In genomic region chr7:117802660-117803059, GRCh38 we compare ENCODE assay signal across 29 cellular contexts.
"Had no signal": no experiment of that assay in that cellular context is flagged by ENCODE, and none has a peak within 500 bp of the region (broad histone marks: within the 10 kb centered on the region; RNA-seq: fewer than 3 reads in every experiment).

No MANE protein-coding gene starts in this region.

- ATAC-seq: activated naive CD4-positive, alpha-beta T cell treated with anti-CD3 and anti-CD28 coated beads, Interleukin-2, amount 50 U/mL, for 72 hours; activated T-cell treated with anti-CD3 and anti-CD28 coated beads, Interleukin-2, amount 50 U/mL, for 4 hours; activated T-helper 17 cell treated with anti-CD3 and anti-CD28 coated beads, Interleukin-2, amount 50 U/mL, for 72 hours; esophagus mucosa; gastrocnemius medialis; heart left ventricle; T-helper 17 cell had no signal

- H3K27ac Mint-ChIP-seq: activated CD4-positive, alpha-beta memory T cell treated with anti-CD3 and anti-CD28 coated beads, Interleukin-2, amount 10 ng/mL, durations not matched to agents 7 days and 5 days; activated CD4-positive, alpha-beta T cell treated with anti-CD3 and anti-CD28 coated beads, Interleukin-2, amount 10 ng/mL, durations not matched to agents 7 days and 5 days; activated naive CD4-positive, alpha-beta T cell treated with anti-CD3 and anti-CD28 coated beads for 36 hours; activated naive CD4-positive, alpha-beta T cell treated with anti-CD3 and anti-CD28 coated beads, Interleukin-2, amount 50 U/mL, for 72 hours; activated naive CD8-positive, alpha-beta T cell treated with anti-CD3 and anti-CD28 coated beads, Interleukin-2, amount 10 ng/mL, durations not matched to agents 7 days and 5 days; activated T-helper 17 cell treated with anti-CD3 and anti-CD28 coated beads, Interleukin-2, amount 50 U/mL, for 72 hours; brain; T-helper 17 cell; T-helper 2 cell treated with Interferon-gamma antibody and Interleukin-4, amounts not matched to agents 5 μg/mL and 100 μg/mL, for 36 hours had no signal

- H3K9me3 Mint-ChIP-seq: activated CD4-positive, alpha-beta memory T cell treated with anti-CD3 and anti-CD28 coated beads, Interleukin-2, amount 10 ng/mL, durations not matched to agents 7 days and 5 days; activated CD4-positive, alpha-beta T cell treated with anti-CD3 and anti-CD28 coated beads, Interleukin-2, amount 10 ng/mL, durations not matched to agents 7 days and 5 days; activated naive CD4-positive, alpha-beta T cell treated with anti-CD3 and anti-CD28 coated beads for 36 hours; activated naive CD4-positive, alpha-beta T cell treated with anti-CD3 and anti-CD28 coated beads, Interleukin-2, amount 50 U/mL, for 72 hours; activated naive CD8-positive, alpha-beta T cell treated with anti-CD3 and anti-CD28 coated beads, Interleukin-2, amount 10 ng/mL, durations not matched to agents 7 days and 5 days; activated T-cell treated with anti-CD3 and anti-CD28 coated beads, Interleukin-2, amount 50 U/mL, for 4 hours; activated T-helper 17 cell treated with anti-CD3 and anti-CD28 coated beads, Interleukin-2, amount 50 U/mL, for 72 hours; brain; T-helper 2 cell treated with Interferon-gamma antibody and Interleukin-4, amounts not matched to agents 5 μg/mL and 100 μg/mL, for 36 hours had no signal

- H3K27ac ChIP-seq: ascending aorta, breast epithelium, cardiac muscle cell, colonic mucosa, gastrocnemius medialis, heart left ventricle had no signal

- H3K27me3 Mint-ChIP-seq: activated CD4-positive, alpha-beta memory T cell treated with anti-CD3 and anti-CD28 coated beads, Interleukin-2, amount 10 ng/mL, durations not matched to agents 7 days and 5 days; activated CD4-positive, alpha-beta T cell treated with anti-CD3 and anti-CD28 coated beads, Interleukin-2, amount 10 ng/mL, durations not matched to agents 7 days and 5 days; brain had no signal

- H3K4me3 ChIP-seq: ascending aorta, breast epithelium, cardiac muscle cell, colonic mucosa, gastrocnemius medialis, heart left ventricle had no signal

- DNase-seq: activated CD4-positive, alpha-beta memory T cell treated with anti-CD3 and anti-CD28 coated beads, Interleukin-2, amount 10 ng/mL, durations not matched to agents 7 days and 5 days; activated CD4-positive, alpha-beta T cell treated with anti-CD3 and anti-CD28 coated beads for 1 hour; activated CD4-positive, alpha-beta T cell treated with anti-CD3 and anti-CD28 coated beads for 4 hours; activated CD4-positive, alpha-beta T cell treated with anti-CD3 and anti-CD28 coated beads, Interleukin-2, amount 10 ng/mL, durations not matched to agents 7 days and 5 days; activated CD4-positive, alpha-beta T cell treated with anti-CD3 and anti-CD28 coated beads, Interleukin-2, amount 50 U/mL, for 4 hours; activated effector memory CD4-positive, alpha-beta T cell treated with Interleukin-2 at 50 U/mL for 16 hours; activated gamma-delta T cell treated with Interleukin-2 at 50 U/mL for 16 hours; activated naive CD4-positive, alpha-beta T cell treated with anti-CD3 and anti-CD28 coated beads for 36 hours; activated naive CD8-positive, alpha-beta T cell treated with anti-CD3 and anti-CD28 coated beads, Interleukin-2, amount 10 ng/mL, durations not matched to agents 7 days and 5 days; activated T-cell treated with anti-CD3 and anti-CD28 coated beads, Interleukin-2, amount 50 U/mL, for 4 hours; central memory CD4-positive, alpha-beta T cell; cerebellar nuclear complex; colonic mucosa; effector CD8-positive, alpha-beta T cell; foreskin fibroblast; gastrocnemius medialis; glutamatergic neuron; heart left ventricle; hypothalamus; T-helper 17 cell; T1000 had no signal

- H3K4me3 Mint-ChIP-seq: activated CD4-positive, alpha-beta memory T cell treated with anti-CD3 and anti-CD28 coated beads, Interleukin-2, amount 10 ng/mL, durations not matched to agents 7 days and 5 days; activated CD4-positive, alpha-beta T cell treated with anti-CD3 and anti-CD28 coated beads, Interleukin-2, amount 10 ng/mL, durations not matched to agents 7 days and 5 days; activated naive CD4-positive, alpha-beta T cell treated with anti-CD3 and anti-CD28 coated beads for 36 hours; activated naive CD8-positive, alpha-beta T cell treated with anti-CD3 and anti-CD28 coated beads, Interleukin-2, amount 10 ng/mL, durations not matched to agents 7 days and 5 days; activated T-cell treated with anti-CD3 and anti-CD28 coated beads, Interleukin-2, amount 50 U/mL, for 4 hours; activated T-helper 17 cell treated with anti-CD3 and anti-CD28 coated beads, Interleukin-2, amount 50 U/mL, for 72 hours; brain; T-helper 17 cell; T-helper 2 cell treated with Interferon-gamma antibody and Interleukin-4, amounts not matched to agents 5 μg/mL and 100 μg/mL, for 36 hours had no signal

- H3K27me3 ChIP-seq: ascending aorta, breast epithelium, cardiac muscle cell, colonic mucosa, gastrocnemius medialis, heart left ventricle had no signal

- H3K36me3 Mint-ChIP-seq: activated naive CD4-positive, alpha-beta T cell treated with anti-CD3 and anti-CD28 coated beads, Interleukin-2, amount 50 U/mL, for 72 hours; activated naive CD8-positive, alpha-beta T cell treated with anti-CD3 and anti-CD28 coated beads, Interleukin-2, amount 10 ng/mL, durations not matched to agents 7 days and 5 days had no signal

- H3K36me3 ChIP-seq: ascending aorta, breast epithelium, cardiac muscle cell, colonic mucosa, gastrocnemius medialis, heart left ventricle had no signal

- H3K4me1 ChIP-seq: ascending aorta, breast epithelium, colonic mucosa, gastrocnemius medialis had no signal

- H3K4me1 Mint-ChIP-seq: activated CD4-positive, alpha-beta memory T cell treated with anti-CD3 and anti-CD28 coated beads, Interleukin-2, amount 10 ng/mL, durations not matched to agents 7 days and 5 days; activated CD4-positive, alpha-beta T cell treated with anti-CD3 and anti-CD28 coated beads, Interleukin-2, amount 10 ng/mL, durations not matched to agents 7 days and 5 days; activated naive CD8-positive, alpha-beta T cell treated with anti-CD3 and anti-CD28 coated beads, Interleukin-2, amount 10 ng/mL, durations not matched to agents 7 days and 5 days; activated T-helper 17 cell treated with anti-CD3 and anti-CD28 coated beads, Interleukin-2, amount 50 U/mL, for 72 hours; T-helper 17 cell had no signal

- H3K9me3 ChIP-seq: ascending aorta, breast epithelium, colonic mucosa, gastrocnemius medialis, heart left ventricle had no signal
